In genomic region chr10:20623561-20623960, GRCh38 we compare ENCODE assay signal across 19 cellular contexts.
A peak's percentile ranks its signal among the peaks of the same experiment; 100 is the strongest.
DNase-seq lines count a peak whose midpoint lies in the region; ATAC-seq and TF ChIP-seq lines count a peak whose summit lies in the region.
"Had no signal": no experiment of that assay in that cellular context is flagged by ENCODE, and none has a peak within 500 bp of the region (broad histone marks: within the 10 kb centered on the region; RNA-seq: fewer than 3 reads in every experiment).

No MANE protein-coding gene starts in this region.

- no peak overlapping the region for H3K4me2 ChIP-seq in mesenchymal stem cell (ENCODE audit: low read length, poor library complexity, severe bottlenecking)
- H3K4me2 ChIP-seq in smooth muscle cell = peak overlapping the region; percentile 41

- DNase-seq in mesenchymal stem cell (peak; percentile 2), smooth muscle cell (lab: John Stamatoyannopoulos, UW; ENCODE audit: unreplicated experiment) (no peak), SIG-M5 treated with dmso at 0.1 percent for 504 hours (lab: John Stamatoyannopoulos, UW; ENCODE audit: unreplicated experiment) (no peak)
- DNase-seq: activated CD4-positive, alpha-beta T cell treated with anti-CD3 and anti-CD28 coated beads for 48 hours; activated CD8-positive, alpha-beta memory T cell treated with anti-CD3 and anti-CD28 coated beads, Interleukin-2, amount 10 ng/mL, durations not matched to agents 7 days and 5 days; anterior cingulate cortex; C1 segment of cervical spinal cord; DND-41; MV-4-11; naive thymus-derived CD4-positive, alpha-beta T cell; NCI-H1694 treated with DMSO at 0.1 percent for 48 hours; NCI-H2171; NCI-H524; NK-92 treated with Interleukin-12 subunit alpha and Interleukin-12 subunit beta, amount 100 ng/mL, for 24 hours had no signal

- no peaks in the 10 kb centered on the region for H3K79me1 ChIP-seq in mesenchymal stem cell (replicated peaks; ENCODE audit: low read length, poor library complexity, severe bottlenecking)

- H3K27ac ChIP-seq in ACC112 (ENCODE audit: low read depth, low read length) = peak overlapping the region; percentile 23; the same call in 1 of the 2 replicates
- H3K27ac ChIP-seq in VCaP = peak overlapping the region; percentile 71
- H3K27ac ChIP-seq in mesenchymal stem cell (ENCODE audit: low read length, poor library complexity, severe bottlenecking) = no peak overlapping the region
- H3K27ac ChIP-seq in smooth muscle cell (ENCODE audit: low read depth) = peak overlapping the region; percentile 62

- no peak overlapping the region for H3K18ac ChIP-seq in mesenchymal stem cell (ENCODE audit: low read depth in 1 of 2, low read length in 2 of 2)

- no peaks in the 10 kb centered on the region for H3K9me3 ChIP-seq in mesenchymal stem cell (ENCODE audit: control insufficient read depth, low read length)
- no peaks in the 10 kb centered on the region for H3K9me3 ChIP-seq in smooth muscle cell (replicated peaks; ENCODE audit: low read depth)

- no peaks in the 10 kb centered on the region for H4K20me1 ChIP-seq in smooth muscle cell (ENCODE audit: low read depth)

- H3K9ac ChIP-seq in mesenchymal stem cell (ENCODE audit: low read length) (peak overlapping the region; percentile 32), smooth muscle cell (ENCODE audit: low read depth) (no peak overlapping the region)

- H4K91ac ChIP-seq in mesenchymal stem cell (ENCODE audit: low read length) = no peak overlapping the region

- no peak overlapping the region for H3K14ac ChIP-seq in mesenchymal stem cell (ENCODE audit: low read length in 2 of 2)

- H3K4ac ChIP-seq in mesenchymal stem cell (ENCODE audit: low read depth in 1 of 2, low read length in 2 of 2) = no peak overlapping the region

- no peak overlapping the region for H2AK5ac ChIP-seq in mesenchymal stem cell (ENCODE audit: low read length, severe bottlenecking)

- peak overlapping the region; percentile 65 for H2AFZ ChIP-seq in ACC112 (ENCODE audit: low read length, unreplicated experiment)
- no peak overlapping the region for H2AFZ ChIP-seq in mesenchymal stem cell (ENCODE audit: low read depth, low read length)
- peak overlapping the region; percentile 38 for H2AFZ ChIP-seq in smooth muscle cell (ENCODE audit: low read depth)

- TF ChIP-seq CTCF in VCaP (conservative IDR thresholded peaks at IDR 0.05) = no peak
- TF ChIP-seq CTCF in smooth muscle cell (IDR thresholded peaks at IDR 0.05; ENCODE audit: borderline replicate concordance, insufficient read depth, poor library complexity, severe bottlenecking) = no peak

- H3K4me3 ChIP-seq in ACC112 (ENCODE audit: low read depth, low read length) (no peak overlapping the region), mesenchymal stem cell (ENCODE audit: insufficient read depth in 1 of 2, low read depth in 1 of 2, low read length in 2 of 2) (no peak overlapping the region), smooth muscle cell (no peak overlapping the region)

- H3K23ac ChIP-seq in mesenchymal stem cell (ENCODE audit: low read length in 2 of 2) = no peak overlapping the region

- H3K36me3 ChIP-seq in ACC112 (ENCODE audit: insufficient read depth, low read length) (no peaks in the 10 kb centered on the region), mesenchymal stem cell (ENCODE audit: control insufficient read depth in 1 of 2, insufficient read depth in 2 of 2, low read depth in 1 of 2, low read length in 2 of 2) (no peaks in the 10 kb centered on the region), smooth muscle cell (ENCODE audit: low read depth) (no peaks in the 10 kb centered on the region)

- H4K8ac ChIP-seq in mesenchymal stem cell (ENCODE audit: low read length) = no peak overlapping the region

- no peak overlapping the region for H2BK120ac ChIP-seq in mesenchymal stem cell (ENCODE audit: low read depth, low read length)

- no peaks in the 10 kb centered on the region for H3F3A ChIP-seq in smooth muscle cell (ENCODE audit: low read depth)

- H2BK5ac ChIP-seq in mesenchymal stem cell (ENCODE audit: low read depth, low read length, poor library complexity, severe bottlenecking) = no peak overlapping the region

- H2BK12ac ChIP-seq in mesenchymal stem cell (ENCODE audit: low read length in 2 of 2) = no peak overlapping the region

- no peak for ATAC-seq in GM21576 (IDR thresholded peaks at IDR 0.05; ENCODE audit: unreplicated experiment)
- ATAC-seq in GM21381 (IDR thresholded peaks at IDR 0.05; ENCODE audit: unreplicated experiment) = no peak
- ATAC-seq in HG03565 (IDR thresholded peaks at IDR 0.05; ENCODE audit: unreplicated experiment) = no peak
- ATAC-seq: activated CD8-positive, alpha-beta memory T cell treated with anti-CD3 and anti-CD28 coated beads, Interleukin-2, amount 10 ng/mL, durations not matched to agents 7 days and 5 days; naive thymus-derived CD4-positive, alpha-beta T cell had no signal

- H3K4me1 ChIP-seq in ACC112 (ENCODE audit: control insufficient read depth, insufficient read depth, low read length, unreplicated experiment) (peaks cover 10% of the 10 kb centered on the region), mesenchymal stem cell (ENCODE audit: control insufficient read depth, insufficient read depth, low read depth, low read length) (no peaks in the 10 kb centered on the region), smooth muscle cell (ENCODE audit: low read depth) (peaks cover 3% of the 10 kb centered on the region)

- H3K27me3 ChIP-seq in ACC112 (ENCODE audit: insufficient read depth, low read length) (no peaks in the 10 kb centered on the region), mesenchymal stem cell (ENCODE audit: control insufficient read depth in 1 of 2, insufficient read depth in 1 of 2, low read length in 2 of 2) (no peaks in the 10 kb centered on the region), smooth muscle cell (ENCODE audit: low read depth) (no peaks in the 10 kb centered on the region)

- H3K79me2 ChIP-seq in ACC112 (ENCODE audit: control insufficient read depth, insufficient read depth, low read length, unreplicated experiment) (no peaks in the 10 kb centered on the region), smooth muscle cell (ENCODE audit: low read depth) (no peaks in the 10 kb centered on the region)

- H2BK15ac ChIP-seq in mesenchymal stem cell (ENCODE audit: low read depth, poor library complexity, severe bottlenecking) = no peak overlapping the region
